11 cellular contexts compared by ENCODE assay signal in the genomic region with DNA sequence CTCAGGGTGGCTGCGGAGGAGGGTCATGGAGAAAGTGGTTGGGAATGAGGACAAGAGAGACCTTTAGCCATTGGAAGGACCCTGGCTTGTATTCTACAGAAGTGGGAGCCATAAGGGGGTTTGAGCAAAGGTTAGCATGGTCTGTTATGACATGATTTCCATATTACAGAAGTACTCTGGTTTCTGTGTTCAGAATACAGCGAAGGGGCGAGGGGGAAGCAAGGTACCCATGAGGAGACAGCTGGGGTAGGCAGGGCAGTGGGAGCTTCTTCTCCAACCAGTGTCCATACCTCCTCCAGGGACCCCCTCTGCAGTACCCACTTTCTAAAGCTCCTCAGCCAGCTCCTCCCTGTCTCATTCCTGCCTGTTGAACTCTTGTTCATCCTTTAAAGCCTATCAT.
"Had no signal": no experiment of that assay in that cellular context is flagged by ENCODE, and none has a peak within 500 bp of the region (broad histone marks: within the 10 kb centered on the region; RNA-seq: fewer than 3 reads in every experiment).

No MANE protein-coding gene starts in this region.

- H3K27me3 Mint-ChIP-seq: activated naive CD8-positive, alpha-beta T cell; T-helper 17 cell; type B pancreatic cell had no signal

- H3K27ac Mint-ChIP-seq: activated CD4-positive, alpha-beta T cell treated with anti-CD3 and anti-CD28 coated beads for 36 hours; activated naive CD8-positive, alpha-beta T cell; T-helper 17 cell; type B pancreatic cell had no signal

- DNase-seq: activated CD4-positive, alpha-beta T cell treated with anti-CD3 and anti-CD28 coated beads for 36 hours; activated effector memory CD4-positive, alpha-beta T cell treated with Interleukin-2 at 50 U/mL for 16 hours; activated T-cell treated with anti-CD3 and anti-CD28 coated beads for 4 hours; cerebellar nuclear complex; retina; stimulated activated CD4-positive, alpha-beta T cell treated with anti-CD3 and anti-CD28 coated beads, Interleukin-12 subunit alpha, Interleukin-12 subunit beta, amount 100 ng/mL, for 4 hours; stimulated activated CD4-positive, alpha-beta T cell treated with anti-CD3 and anti-CD28 coated beads, Interleukin-2, amount 100 ng/mL, for 24 hours; stimulated activated naive CD4-positive, alpha-beta T cell; T-helper 17 cell had no signal

- ATAC-seq: T-helper 17 cell had no signal

- H3K4me3 Mint-ChIP-seq: activated CD4-positive, alpha-beta T cell treated with anti-CD3 and anti-CD28 coated beads for 36 hours; activated naive CD8-positive, alpha-beta T cell; T-helper 17 cell; type B pancreatic cell had no signal
